Comparison of ENCODE assay signal across 8 cellular contexts in genomic region chr22:50030315-50031188, GRCh38. TPM values are rescaled to one million over a fixed set of nuclear protein-coding genes. Genes with fewer than 3 reads are reported as not detected.
DNase-seq lines count a peak whose midpoint lies in the region; ATAC-seq, FAIRE-seq and TF ChIP-seq lines count a peak whose summit lies in the region.

No MANE protein-coding gene starts in this region.

- DNase-seq in AG20443 (ENCODE audit: low spot score) = peak; percentile 94
- peak; percentile 41 for DNase-seq in NCI-H2107 treated with DMSO at 0.1 percent for 48 hours (lab: John Stamatoyannopoulos, UW; ENCODE audit: unreplicated experiment)
- DNase-seq in activated CD4-positive, CD25-positive, alpha-beta regulatory T cell treated with anti-CD3 and anti-CD28 coated beads, Interleukin-2, amount 50 U/mL, for 16 hours (ENCODE audit: low read depth, low spot score) = peak; percentile 67
- peak; percentile 24 for DNase-seq in bronchial epithelial cell (ENCODE audit: low read depth)
- DNase-seq in iris pigment epithelial cell (ENCODE audit: low read depth) = peak; percentile 69
- peak; percentile 49 to 70 for DNase-seq in stimulated activated CD4-positive, alpha-beta T cell treated with anti-CD3 and anti-CD28 coated beads, Interleukin-1b, Interleukin-23, amount 100 ng/mL, for 1 hour (ENCODE audit: low read depth in 2 of 2)

- H3K36me3 ChIP-seq in bronchial epithelial cell (ENCODE audit: control insufficient read depth, insufficient read depth, low read length) = no peaks in the 10 kb centered on the region

- ATAC-seq in GM21526 (IDR thresholded peaks at IDR 0.05; ENCODE audit: low FRiP score, unreplicated experiment) (peak; percentile 57), GM19328 (IDR thresholded peaks at IDR 0.05; ENCODE audit: unreplicated experiment) (no peak)

- TF ChIP-seq CTCF in bronchial epithelial cell (IDR thresholded peaks at IDR 0.05; ENCODE audit: insufficient read depth, low read length, severe bottlenecking) = peak; percentile 94

- H3K4me3 ChIP-seq in bronchial epithelial cell (ENCODE audit: low read depth, low read length) = no peak overlapping the region

- no peak for FAIRE-seq in bronchial epithelial cell (lab: Jason Lieb, UNC)

- no peaks in the 10 kb centered on the region for H3K27me3 ChIP-seq in bronchial epithelial cell (ENCODE audit: control insufficient read depth, insufficient read depth, low read length)

RNA-seq across cellular contexts. Expression of gene IL17REL, which starts 18.0 kb away (rescaled TPM):
- total RNA-seq in bronchial epithelial cell = not detected in 2 replicates

RNA-seq across cellular contexts. Expression of gene TTLL8, which starts 27.5 kb away (rescaled TPM):
- not detected in 2 replicates for total RNA-seq in bronchial epithelial cell

RNA-seq across cellular contexts. Expression of gene MLC1, which starts 54.7 kb away (rescaled TPM):
- under 0.01 TPM in 1 of 2 replicates, not detected in the other for total RNA-seq in bronchial epithelial cell

RNA-seq across cellular contexts. Expression of gene MOV10L1, which starts 59.3 kb away (rescaled TPM):
- 0.26 and 1.4 TPM in 2 replicates for total RNA-seq in bronchial epithelial cell

Comparison
In these comparisons a context has a peak if more than half of its experiments do, and no peak if none do; other contexts are left out.
1. DNase-seq: peak in every context shown above with its lines; median percentile 94 in AG20443; 69 in iris pigment epithelial cell; 67 in activated CD4-positive, CD25-positive, alpha-beta regulatory T cell treated with anti-CD3 and anti-CD28 coated beads, Interleukin-2, amount 50 U/mL, for 16 hours; 60 in stimulated activated CD4-positive, alpha-beta T cell treated with anti-CD3 and anti-CD28 coated beads, Interleukin-1b, Interleukin-23, amount 100 ng/mL, for 1 hour; 41 in NCI-H2107 treated with DMSO at 0.1 percent for 48 hours; 24 in bronchial epithelial cell.